In the genomic region with DNA sequence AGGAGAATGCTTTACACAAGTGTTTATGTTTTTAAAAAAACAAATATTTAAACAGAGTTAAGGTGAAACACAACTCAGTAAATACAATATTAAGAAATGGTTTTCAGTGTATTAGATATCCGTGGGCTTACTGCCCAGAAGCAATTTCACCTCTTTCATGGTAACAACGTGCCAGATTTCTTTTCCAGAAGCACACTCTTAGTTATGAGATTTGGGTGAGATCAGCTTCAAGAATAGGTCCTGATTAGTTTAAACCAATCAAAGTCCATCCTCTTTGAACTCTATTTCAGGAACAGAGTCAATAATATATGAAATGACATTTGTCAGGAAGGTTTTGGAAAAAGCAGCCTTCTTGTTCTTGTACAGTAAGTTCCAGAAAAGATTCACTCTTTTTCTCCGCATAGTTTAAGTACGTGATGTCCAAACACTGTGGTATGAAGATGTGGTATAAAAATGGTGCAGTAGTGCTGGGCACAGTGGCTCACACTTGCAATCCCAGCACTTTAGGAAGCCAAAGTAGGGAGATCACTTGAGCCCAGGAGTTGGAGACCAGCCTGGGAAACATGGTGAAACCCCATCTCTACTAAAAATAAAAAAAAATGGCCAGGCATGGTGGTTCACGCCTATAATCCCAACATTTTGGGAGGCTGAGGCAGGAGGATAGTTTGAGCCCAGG, we compare ENCODE assay signal across 23 cellular contexts. TPM values are rescaled to one million over a fixed set of nuclear protein-coding genes. Genes with fewer than 3 reads are reported as not detected.
DNase-seq lines count a peak whose midpoint lies in the region; ATAC-seq and TF ChIP-seq lines count a peak whose summit lies in the region.
"Had no signal": no experiment of that assay in that cellular context is flagged by ENCODE, and none has a peak within 500 bp of the region (broad histone marks: within the 10 kb centered on the region; RNA-seq: fewer than 3 reads in every experiment).

No MANE protein-coding gene starts in this region.

- H3K9me3 ChIP-seq in endocrine pancreas (ENCODE audit: control insufficient read depth, low read length) (no peaks in the 10 kb centered on the region), right lobe of liver (no peaks in the 10 kb centered on the region), stomach (no peaks in the 10 kb centered on the region)
- H3K9me3 ChIP-seq: MG63 had no signal

- H3K27me3 ChIP-seq in endocrine pancreas (ENCODE audit: control insufficient read depth, insufficient read depth, low read length), result no peaks in the 10 kb centered on the region
- no peaks in the 10 kb centered on the region for H3K27me3 ChIP-seq in right lobe of liver
- no peaks in the 10 kb centered on the region for H3K27me3 ChIP-seq in stomach
- H3K27me3 ChIP-seq: brain microvascular endothelial cell, MG63 had no signal

- no peaks in the 10 kb centered on the region for H3K36me3 Mint-ChIP-seq in natural killer cell
- no peaks in the 10 kb centered on the region for H3K36me3 Mint-ChIP-seq in natural killer cell treated with Interleukin-12 subunit alpha and Interleukin-12 subunit beta and Interleukin-15 and Interleukin-18, amount 100 ng/mL, for 72 hours
- peaks cover 21% of the 10 kb centered on the region for H3K36me3 Mint-ChIP-seq in stimulated activated effector memory CD8-positive, alpha-beta T cell treated with anti-CD3 and anti-CD28 coated beads, Interleukin-12 subunit alpha, Interleukin-12 subunit beta, amount 100 ng/mL, for 72 hours

- peak overlapping the region; percentile 7 for H3K4me3 Mint-ChIP-seq in natural killer cell
- H3K4me3 Mint-ChIP-seq in natural killer cell treated with Interleukin-12 subunit alpha and Interleukin-12 subunit beta and Interleukin-15 and Interleukin-18, amount 100 ng/mL, for 72 hours, result no peak overlapping the region
- H3K4me3 Mint-ChIP-seq in stimulated activated effector memory CD8-positive, alpha-beta T cell treated with anti-CD3 and anti-CD28 coated beads, Interleukin-12 subunit alpha, Interleukin-12 subunit beta, amount 100 ng/mL, for 72 hours, result no peak overlapping the region
- H3K4me3 Mint-ChIP-seq: activated naive CD8-positive, alpha-beta T cell treated with anti-CD3 and anti-CD28 coated beads for 36 hours; activated T-helper 17 cell treated with anti-CD3 and anti-CD28 coated beads, Interleukin-2, amount 50 U/mL, for 72 hours; CD14-positive monocyte; dendritic cell treated with granulocyte-macrophage colony-stimulating factor and Interleukin-4, amounts not matched to agents 40 ng/mL and 50 ng/mL, for 4 days had no signal

- H3K27ac ChIP-seq in right lobe of liver (peak overlapping the region in 1 of 3 donors; percentile 29), stomach (peak overlapping the region in 2 of 5 donors; percentile 19 to 26)
- H3K27ac ChIP-seq: brain microvascular endothelial cell, parathyroid adenoma had no signal

- TF ChIP-seq EP300 in stomach (IDR thresholded peaks at IDR 0.05), result no peak

- TF ChIP-seq CTCF in natural killer cell (IDR thresholded peaks at IDR 0.05) (no peak), right lobe of liver (IDR thresholded peaks at IDR 0.05) (no peak), stomach (IDR thresholded peaks at IDR 0.05) (no peak)

- H3K9me3 Mint-ChIP-seq in natural killer cell, result no peaks in the 10 kb centered on the region
- H3K9me3 Mint-ChIP-seq in natural killer cell treated with Interleukin-12 subunit alpha and Interleukin-12 subunit beta and Interleukin-15 and Interleukin-18, amount 100 ng/mL, for 72 hours, result no peaks in the 10 kb centered on the region
- H3K9me3 Mint-ChIP-seq in stimulated activated effector memory CD8-positive, alpha-beta T cell treated with anti-CD3 and anti-CD28 coated beads, Interleukin-12 subunit alpha, Interleukin-12 subunit beta, amount 100 ng/mL, for 72 hours, result no peaks in the 10 kb centered on the region
- H3K9me3 Mint-ChIP-seq: activated T-helper 17 cell treated with anti-CD3 and anti-CD28 coated beads, Interleukin-2, amount 50 U/mL, for 72 hours; dendritic cell treated with granulocyte-macrophage colony-stimulating factor and Interleukin-4, amounts not matched to agents 40 ng/mL and 50 ng/mL, for 4 days; IgD-negative memory B cell had no signal

- H3K27me3 Mint-ChIP-seq in natural killer cell (ENCODE audit: low read depth in 2 of 2), result no peaks in the 10 kb centered on the region
- no peaks in the 10 kb centered on the region for H3K27me3 Mint-ChIP-seq in natural killer cell treated with Interleukin-12 subunit alpha and Interleukin-12 subunit beta and Interleukin-15 and Interleukin-18, amount 100 ng/mL, for 72 hours
- H3K27me3 Mint-ChIP-seq: activated naive CD8-positive, alpha-beta T cell treated with anti-CD3 and anti-CD28 coated beads for 36 hours; activated T-helper 17 cell treated with anti-CD3 and anti-CD28 coated beads, Interleukin-2, amount 50 U/mL, for 72 hours; dendritic cell treated with granulocyte-macrophage colony-stimulating factor and Interleukin-4, amounts not matched to agents 40 ng/mL and 50 ng/mL, for 4 days; IgD-negative memory B cell had no signal

- DNase-seq in natural killer cell (no peak), right lobe of liver (no peak), stomach (no peak)
- no peak for DNase-seq in natural killer cell treated with Interleukin-12 subunit alpha and Interleukin-12 subunit beta and Interleukin-15 and Interleukin-18, amount 100 ng/mL, for 72 hours (ENCODE audit: low spot score)
- no peak for DNase-seq in stimulated activated effector memory CD8-positive, alpha-beta T cell treated with anti-CD3 and anti-CD28 coated beads, Interleukin-12 subunit alpha, Interleukin-12 subunit beta, amount 100 ng/mL, for 72 hours (ENCODE audit: low spot score in 2 of 2)
- no peak for DNase-seq in activated CD8-positive, alpha-beta memory T cell treated with anti-CD3 and anti-CD28 coated beads, Interleukin-2, amount 50 U/mL, for 4 hours
- DNase-seq: activated CD4-positive, alpha-beta T cell treated with anti-CD3 and anti-CD28 coated beads for 1 hour; activated naive CD8-positive, alpha-beta T cell treated with anti-CD3 and anti-CD28 coated beads for 36 hours; brain microvascular endothelial cell; DMS79 treated with DMSO at 0.1 percent for 48 hours; MG63; NCI-H1436; NCI-H69; PC-3; small intestine; stimulated activated CD4-positive, alpha-beta T cell treated with anti-CD3 and anti-CD28 coated beads, Interleukin-2, amount 100 ng/mL, for 48 hours had no signal

- ATAC-seq in natural killer cell (no peak), right lobe of liver (peak in 3 of 4 donors; percentile 47 to 86 (median 59)), HG02970 (IDR thresholded peaks at IDR 0.05; ENCODE audit: low FRiP score, unreplicated experiment) (no peak)
- no peak for ATAC-seq in natural killer cell treated with Interleukin-12 subunit alpha and Interleukin-12 subunit beta and Interleukin-15 and Interleukin-18, amount 100 ng/mL, for 72 hours
- ATAC-seq in stimulated activated effector memory CD8-positive, alpha-beta T cell treated with anti-CD3 and anti-CD28 coated beads, Interleukin-12 subunit alpha, Interleukin-12 subunit beta, amount 100 ng/mL, for 72 hours, result no peak
- ATAC-seq: activated T-helper 17 cell treated with anti-CD3 and anti-CD28 coated beads, Interleukin-2, amount 50 U/mL, for 72 hours; PC-3 had no signal

- intact Hi-C loops in natural killer cell (cut with micrococcal nuclease), result no loop called here
- intact Hi-C loops in right lobe of liver (cut with DNase I), result no loop called here
- intact Hi-C loops in stomach (cut with DNase I; ENCODE audit: low total_unique reads), result no loop called here

- WGBS in right lobe of liver (ENCODE audit: insufficient coverage, low coverage, low lambda C conversion rate, missing lambda C conversion rate), result 48% methylated on average over 5 of the region's 5 CpGs
- 55 to 69% (median 60%) methylated on average over 5 of the region's 5 CpGs for WGBS in stomach, 5 donors

- peak overlapping the region in 1 of 2 donors; percentile 37 for H3K27ac Mint-ChIP-seq in natural killer cell
- H3K27ac Mint-ChIP-seq in natural killer cell treated with Interleukin-12 subunit alpha and Interleukin-12 subunit beta and Interleukin-15 and Interleukin-18, amount 100 ng/mL, for 72 hours, result no peak overlapping the region
- H3K27ac Mint-ChIP-seq in stimulated activated effector memory CD8-positive, alpha-beta T cell treated with anti-CD3 and anti-CD28 coated beads, Interleukin-12 subunit alpha, Interleukin-12 subunit beta, amount 100 ng/mL, for 72 hours, result no peak overlapping the region
- H3K27ac Mint-ChIP-seq: activated naive CD8-positive, alpha-beta T cell treated with anti-CD3 and anti-CD28 coated beads for 36 hours; activated T-helper 17 cell treated with anti-CD3 and anti-CD28 coated beads, Interleukin-2, amount 50 U/mL, for 72 hours; dendritic cell treated with granulocyte-macrophage colony-stimulating factor and Interleukin-4, amounts not matched to agents 40 ng/mL and 50 ng/mL, for 4 days had no signal

- H3K36me3 ChIP-seq in endocrine pancreas (ENCODE audit: control insufficient read depth, insufficient read depth, low read length), result no peaks in the 10 kb centered on the region
- H3K36me3 ChIP-seq in right lobe of liver, result no peaks in the 10 kb centered on the region
- H3K36me3 ChIP-seq in stomach, result no peaks in the 10 kb centered on the region
- H3K36me3 ChIP-seq: brain microvascular endothelial cell had no signal

- peaks cover 47 to 55% of the 10 kb centered on the region in 2 donors for H3K4me1 Mint-ChIP-seq in natural killer cell
- H3K4me1 Mint-ChIP-seq in natural killer cell treated with Interleukin-12 subunit alpha and Interleukin-12 subunit beta and Interleukin-15 and Interleukin-18, amount 100 ng/mL, for 72 hours (ENCODE audit: low read depth in 2 of 2), result peaks cover 19 to 27% of the 10 kb centered on the region in 2 donors
- H3K4me1 Mint-ChIP-seq in stimulated activated effector memory CD8-positive, alpha-beta T cell treated with anti-CD3 and anti-CD28 coated beads, Interleukin-12 subunit alpha, Interleukin-12 subunit beta, amount 100 ng/mL, for 72 hours, result peaks cover 43% of the 10 kb centered on the region

- H3K4me3 ChIP-seq in endocrine pancreas (ENCODE audit: control insufficient read depth, insufficient read depth, low read length), result peak overlapping the region; percentile 6
- no peak overlapping the region for H3K4me3 ChIP-seq in right lobe of liver
- H3K4me3 ChIP-seq in stomach, result no peak overlapping the region
- H3K4me3 ChIP-seq: MG63 had no signal

- H3K4me1 ChIP-seq in endocrine pancreas (ENCODE audit: control insufficient read depth, insufficient read depth, low read length) (peaks cover 7% of the 10 kb centered on the region), right lobe of liver (peaks cover 0 to 20% (median 4%) of the 10 kb centered on the region in 4 donors), stomach (peaks cover 12 to 77% (median 48%) of the 10 kb centered on the region in 4 donors)
- H3K4me1 ChIP-seq: parathyroid adenoma had no signal

- no peak overlapping the region for H3K9ac ChIP-seq in endocrine pancreas (ENCODE audit: control insufficient read depth, insufficient read depth, low read length)
- H3K9ac ChIP-seq: parathyroid adenoma had no signal

- TF ChIP-seq POLR2A in right lobe of liver (IDR thresholded peaks at IDR 0.05) (no peak), stomach (IDR thresholded peaks at IDR 0.05) (no peak)

RNA-seq across cellular contexts. Expression of a gene that starts 14.7 kb away (rescaled TPM):
- total RNA-seq in natural killer cell, result 100 to 1,000 TPM; 184 to 204 (median 199) TPM
- total RNA-seq in natural killer cell treated with Interleukin-12 subunit alpha and Interleukin-12 subunit beta and Interleukin-15 and Interleukin-18, amount 100 ng/mL, for 72 hours, result 100 to 1,000 TPM in 1 of 2 donors, 10 to 100 TPM in 1; 92.3 to 125 TPM
- 10 to 100 TPM; 33.3 to 57.1 (median 41.5) TPM for total RNA-seq in right lobe of liver
- 100 to 1,000 TPM in 3 of 5 donors, 10 to 100 TPM in 2; 49.0 to 300 (median 137) TPM for total RNA-seq in stomach
- 10 to 100 TPM; 21.1 to 43.9 (median 29.1) TPM for polyA plus RNA-seq in stomach

Comparison
In these comparisons a context has a peak if more than half of its experiments do, and no peak if none do; other contexts are left out.
1. ATAC-seq: peak in right lobe of liver (3 of 4); none in natural killer cell (0 of 3), natural killer cell treated with Interleukin-12 subunit alpha and Interleukin-12 subunit beta and Interleukin-15 and Interleukin-18, amount 100 ng/mL, for 72 hours (0 of 2), HG02970 (single experiment) and stimulated activated effector memory CD8-positive, alpha-beta T cell treated with anti-CD3 and anti-CD28 coated beads, Interleukin-12 subunit alpha, Interleukin-12 subunit beta, amount 100 ng/mL, for 72 hours (single experiment).